ENCODE assay signal across 1 cellular context in the genomic region with DNA sequence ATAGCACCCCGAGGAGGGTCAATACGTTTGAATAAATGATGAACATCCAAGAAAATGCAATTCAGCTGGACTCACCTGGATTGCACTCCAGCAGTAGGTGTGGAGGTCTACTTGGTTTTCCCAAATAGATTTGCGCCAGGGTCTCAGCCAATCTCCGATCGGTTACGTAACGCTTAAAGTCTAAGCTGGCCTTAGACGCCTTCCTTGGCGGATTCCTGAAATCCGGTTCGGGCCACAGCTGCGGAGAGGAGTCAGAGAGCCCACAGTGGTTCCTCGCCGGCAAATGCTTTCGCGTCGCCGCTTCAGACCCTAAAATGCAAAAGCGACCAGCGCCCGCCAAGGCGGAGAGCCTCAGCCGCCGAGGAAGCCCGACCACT.
A peak's percentile ranks its signal among the peaks of the same experiment; 100 is the strongest.
TF ChIP-seq lines count a peak whose summit lies in the region.

No MANE protein-coding gene starts in this region.

TF ChIP-seq in K562, 482 proteins besides CTCF, POLR2A, EP300 and RAD21 (continued from another document):
- TF ChIP-seq, protein P1, sequence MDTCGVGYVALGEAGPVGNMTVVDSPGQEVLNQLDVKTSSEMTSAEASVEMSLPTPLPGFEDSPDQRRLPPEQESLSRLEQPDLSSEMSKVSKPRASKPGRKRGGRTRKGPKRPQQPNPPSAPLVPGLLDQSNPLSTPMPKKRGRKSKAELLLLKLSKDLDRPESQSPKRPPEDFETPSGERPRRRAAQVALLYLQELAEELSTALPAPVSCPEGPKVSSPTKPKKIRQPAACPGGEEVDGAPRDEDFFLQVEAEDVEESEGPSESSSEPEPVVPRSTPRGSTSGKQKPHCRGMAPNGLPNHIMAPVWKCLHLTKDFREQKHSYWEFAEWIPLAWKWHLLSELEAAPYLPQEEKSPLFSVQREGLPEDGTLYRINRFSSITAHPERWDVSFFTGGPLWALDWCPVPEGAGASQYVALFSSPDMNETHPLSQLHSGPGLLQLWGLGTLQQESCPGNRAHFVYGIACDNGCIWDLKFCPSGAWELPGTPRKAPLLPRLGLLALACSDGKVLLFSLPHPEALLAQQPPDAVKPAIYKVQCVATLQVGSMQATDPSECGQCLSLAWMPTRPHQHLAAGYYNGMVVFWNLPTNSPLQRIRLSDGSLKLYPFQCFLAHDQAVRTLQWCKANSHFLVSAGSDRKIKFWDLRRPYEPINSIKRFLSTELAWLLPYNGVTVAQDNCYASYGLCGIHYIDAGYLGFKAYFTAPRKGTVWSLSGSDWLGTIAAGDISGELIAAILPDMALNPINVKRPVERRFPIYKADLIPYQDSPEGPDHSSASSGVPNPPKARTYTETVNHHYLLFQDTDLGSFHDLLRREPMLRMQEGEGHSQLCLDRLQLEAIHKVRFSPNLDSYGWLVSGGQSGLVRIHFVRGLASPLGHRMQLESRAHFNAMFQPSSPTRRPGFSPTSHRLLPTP (IDR thresholded peaks at IDR 0.05; ENCODE audit: borderline replicate concordance, extremely low read depth, insufficient read length): no peak
- TF ChIP-seq TRIM28 (IDR thresholded peaks at IDR 0.05): no peak; the same call in 1 of the 2 replicates
- TF ChIP-seq ZNF764 (CRISPR knock-in tag; IDR thresholded peaks at IDR 0.05; ENCODE audit: low read depth): no peak
- TF ChIP-seq, protein P2, sequence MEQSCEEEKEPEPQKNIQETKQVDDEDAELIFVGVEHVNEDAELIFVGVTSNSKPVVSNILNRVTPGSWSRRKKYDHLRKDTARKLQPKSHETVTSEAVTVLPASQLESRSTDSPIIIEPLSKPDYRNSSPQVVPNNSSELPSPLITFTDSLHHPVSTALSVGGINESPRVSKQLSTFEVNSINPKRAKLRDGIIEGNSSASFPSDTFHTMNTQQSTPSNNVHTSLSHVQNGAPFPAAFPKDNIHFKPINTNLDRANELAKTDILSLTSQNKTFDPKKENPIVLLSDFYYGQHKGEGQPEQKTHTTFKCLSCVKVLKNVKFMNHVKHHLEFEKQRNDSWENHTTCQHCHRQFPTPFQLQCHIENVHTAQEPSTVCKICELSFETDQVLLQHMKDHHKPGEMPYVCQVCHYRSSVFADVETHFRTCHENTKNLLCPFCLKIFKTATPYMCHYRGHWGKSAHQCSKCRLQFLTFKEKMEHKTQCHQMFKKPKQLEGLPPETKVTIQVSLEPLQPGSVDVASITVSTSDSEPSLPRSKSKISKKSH (CRISPR knock-in tag; IDR thresholded peaks at IDR 0.05): no peak
- no peak for TF ChIP-seq ZNF644 (tag; IDR thresholded peaks at IDR 0.05; ENCODE audit: low read depth)
- TF ChIP-seq ADNP (tag; IDR thresholded peaks at IDR 0.05): no peak
- no peak for TF ChIP-seq MYC (IDR thresholded peaks at IDR 0.05; ENCODE audit: low read depth, low read length)
- TF ChIP-seq MYC (CRISPR knock-in tag; IDR thresholded peaks at IDR 0.05; ENCODE audit: borderline replicate concordance, low read depth): peak; percentile 54; the same call in 1 of the 2 replicates
- TF ChIP-seq ETV6 (IDR thresholded peaks at IDR 0.05; ENCODE audit: borderline replicate concordance in 1 of 2, low read depth in 2 of 2, low read length in 1 of 2): no peak
- no peak for TF ChIP-seq ETV6 (CRISPR knock-in tag; IDR thresholded peaks at IDR 0.05; ENCODE audit: borderline replicate concordance)
- no peak for TF ChIP-seq ZBED1 (IDR thresholded peaks at IDR 0.05)
- TF ChIP-seq, protein P3, sequence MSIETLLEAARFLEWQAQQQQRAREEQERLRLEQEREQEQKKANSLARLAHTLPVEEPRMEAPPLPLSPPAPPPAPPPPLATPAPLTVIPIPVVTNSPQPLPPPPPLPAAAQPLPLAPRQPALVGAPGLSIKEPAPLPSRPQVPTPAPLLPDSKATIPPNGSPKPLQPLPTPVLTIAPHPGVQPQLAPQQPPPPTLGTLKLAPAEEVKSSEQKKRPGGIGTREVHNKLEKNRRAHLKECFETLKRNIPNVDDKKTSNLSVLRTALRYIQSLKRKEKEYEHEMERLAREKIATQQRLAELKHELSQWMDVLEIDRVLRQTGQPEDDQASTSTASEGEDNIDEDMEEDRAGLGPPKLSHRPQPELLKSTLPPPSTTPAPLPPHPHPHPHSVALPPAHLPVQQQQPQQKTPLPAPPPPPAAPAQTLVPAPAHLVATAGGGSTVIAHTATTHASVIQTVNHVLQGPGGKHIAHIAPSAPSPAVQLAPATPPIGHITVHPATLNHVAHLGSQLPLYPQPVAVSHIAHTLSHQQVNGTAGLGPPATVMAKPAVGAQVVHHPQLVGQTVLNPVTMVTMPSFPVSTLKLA (conservative IDR thresholded peaks at IDR 0.05): no peak
- TF ChIP-seq RBM22 (IDR thresholded peaks at IDR 0.05; ENCODE audit: low read depth, low read length, poor library complexity, severe bottlenecking): no peak
- TF ChIP-seq ZNF583 (CRISPR knock-in tag; IDR thresholded peaks at IDR 0.05): 0 out of 2 replicates have a peak, but pooled peaks have one; percentile 56
- no peak for TF ChIP-seq ZBTB17 (CRISPR knock-in tag; IDR thresholded peaks at IDR 0.05)
- TF ChIP-seq CREB1 (IDR thresholded peaks at IDR 0.05): no peak
- TF ChIP-seq CREB1 (CRISPR knock-in tag; IDR thresholded peaks at IDR 0.05): no peak
- TF ChIP-seq TEAD1 (CRISPR knock-in tag; IDR thresholded peaks at IDR 0.05): no peak
- TF ChIP-seq SAFB (IDR thresholded peaks at IDR 0.05; ENCODE audit: borderline replicate concordance, low read depth, low read length): no peak
- no peak for TF ChIP-seq ZNF324 (CRISPR knock-in tag; IDR thresholded peaks at IDR 0.05)
- no peak for TF ChIP-seq MTF1 (CRISPR knock-in tag; IDR thresholded peaks at IDR 0.05; ENCODE audit: borderline replicate concordance)
- no peak for TF ChIP-seq TAL1 (IDR thresholded peaks at IDR 0.05)
- TF ChIP-seq, protein P4, sequence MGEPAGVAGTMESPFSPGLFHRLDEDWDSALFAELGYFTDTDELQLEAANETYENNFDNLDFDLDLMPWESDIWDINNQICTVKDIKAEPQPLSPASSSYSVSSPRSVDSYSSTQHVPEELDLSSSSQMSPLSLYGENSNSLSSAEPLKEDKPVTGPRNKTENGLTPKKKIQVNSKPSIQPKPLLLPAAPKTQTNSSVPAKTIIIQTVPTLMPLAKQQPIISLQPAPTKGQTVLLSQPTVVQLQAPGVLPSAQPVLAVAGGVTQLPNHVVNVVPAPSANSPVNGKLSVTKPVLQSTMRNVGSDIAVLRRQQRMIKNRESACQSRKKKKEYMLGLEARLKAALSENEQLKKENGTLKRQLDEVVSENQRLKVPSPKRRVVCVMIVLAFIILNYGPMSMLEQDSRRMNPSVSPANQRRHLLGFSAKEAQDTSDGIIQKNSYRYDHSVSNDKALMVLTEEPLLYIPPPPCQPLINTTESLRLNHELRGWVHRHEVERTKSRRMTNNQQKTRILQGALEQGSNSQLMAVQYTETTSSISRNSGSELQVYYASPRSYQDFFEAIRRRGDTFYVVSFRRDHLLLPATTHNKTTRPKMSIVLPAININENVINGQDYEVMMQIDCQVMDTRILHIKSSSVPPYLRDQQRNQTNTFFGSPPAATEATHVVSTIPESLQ (CRISPR knock-in tag; IDR thresholded peaks at IDR 0.05): no peak
- no peak for TF ChIP-seq POLR2AphosphoS5 (IDR thresholded peaks at IDR 0.05; ENCODE audit: control insufficient read depth, insufficient read depth, low read depth, low read length)
- no peak for TF ChIP-seq TEAD2 (tag; IDR thresholded peaks at IDR 0.05)
- no peak for TF ChIP-seq ARID2 (IDR thresholded peaks at IDR 0.05)
- TF ChIP-seq MYNN (IDR thresholded peaks at IDR 0.05): no peak
- no peak for TF ChIP-seq MYNN (CRISPR knock-in tag; IDR thresholded peaks at IDR 0.05)
- TF ChIP-seq U2AF2 (optimal IDR thresholded peaks at IDR 0.05; ENCODE audit: low read depth, low read length): no peak
- TF ChIP-seq, protein P5, sequence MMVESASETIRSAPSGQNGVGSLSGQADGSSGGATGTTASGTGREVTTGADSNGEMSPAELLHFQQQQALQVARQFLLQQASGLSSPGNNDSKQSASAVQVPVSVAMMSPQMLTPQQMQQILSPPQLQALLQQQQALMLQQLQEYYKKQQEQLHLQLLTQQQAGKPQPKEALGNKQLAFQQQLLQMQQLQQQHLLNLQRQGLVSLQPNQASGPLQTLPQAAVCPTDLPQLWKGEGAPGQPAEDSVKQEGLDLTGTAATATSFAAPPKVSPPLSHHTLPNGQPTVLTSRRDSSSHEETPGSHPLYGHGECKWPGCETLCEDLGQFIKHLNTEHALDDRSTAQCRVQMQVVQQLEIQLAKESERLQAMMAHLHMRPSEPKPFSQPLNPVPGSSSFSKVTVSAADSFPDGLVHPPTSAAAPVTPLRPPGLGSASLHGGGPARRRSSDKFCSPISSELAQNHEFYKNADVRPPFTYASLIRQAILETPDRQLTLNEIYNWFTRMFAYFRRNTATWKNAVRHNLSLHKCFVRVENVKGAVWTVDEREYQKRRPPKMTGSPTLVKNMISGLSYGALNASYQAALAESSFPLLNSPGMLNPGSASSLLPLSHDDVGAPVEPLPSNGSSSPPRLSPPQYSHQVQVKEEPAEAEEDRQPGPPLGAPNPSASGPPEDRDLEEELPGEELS (CRISPR knock-in tag; IDR thresholded peaks at IDR 0.05; ENCODE audit: borderline replicate concordance): peak; percentile 74; the same call in 1 of the 2 replicates
- no peak for TF ChIP-seq PHB (CRISPR knock-in tag; IDR thresholded peaks at IDR 0.05)
- TF ChIP-seq, protein P6, sequence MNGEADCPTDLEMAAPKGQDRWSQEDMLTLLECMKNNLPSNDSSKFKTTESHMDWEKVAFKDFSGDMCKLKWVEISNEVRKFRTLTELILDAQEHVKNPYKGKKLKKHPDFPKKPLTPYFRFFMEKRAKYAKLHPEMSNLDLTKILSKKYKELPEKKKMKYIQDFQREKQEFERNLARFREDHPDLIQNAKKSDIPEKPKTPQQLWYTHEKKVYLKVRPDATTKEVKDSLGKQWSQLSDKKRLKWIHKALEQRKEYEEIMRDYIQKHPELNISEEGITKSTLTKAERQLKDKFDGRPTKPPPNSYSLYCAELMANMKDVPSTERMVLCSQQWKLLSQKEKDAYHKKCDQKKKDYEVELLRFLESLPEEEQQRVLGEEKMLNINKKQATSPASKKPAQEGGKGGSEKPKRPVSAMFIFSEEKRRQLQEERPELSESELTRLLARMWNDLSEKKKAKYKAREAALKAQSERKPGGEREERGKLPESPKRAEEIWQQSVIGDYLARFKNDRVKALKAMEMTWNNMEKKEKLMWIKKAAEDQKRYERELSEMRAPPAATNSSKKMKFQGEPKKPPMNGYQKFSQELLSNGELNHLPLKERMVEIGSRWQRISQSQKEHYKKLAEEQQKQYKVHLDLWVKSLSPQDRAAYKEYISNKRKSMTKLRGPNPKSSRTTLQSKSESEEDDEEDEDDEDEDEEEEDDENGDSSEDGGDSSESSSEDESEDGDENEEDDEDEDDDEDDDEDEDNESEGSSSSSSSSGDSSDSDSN (IDR thresholded peaks at IDR 0.05; ENCODE audit: borderline replicate concordance in 1 of 2, low read depth in 2 of 2, low read length in 2 of 2): no peak
- TF ChIP-seq ZBTB8A (IDR thresholded peaks at IDR 0.05; ENCODE audit: partially characterized antibody): no peak
- no peak for TF ChIP-seq KDM5B (IDR thresholded peaks at IDR 0.05; ENCODE audit: insufficient replicate concordance, low read depth, low read length)
- no peak for TF ChIP-seq FOXA1 (IDR thresholded peaks at IDR 0.05; ENCODE audit: borderline replicate concordance)
- TF ChIP-seq, protein P7, sequence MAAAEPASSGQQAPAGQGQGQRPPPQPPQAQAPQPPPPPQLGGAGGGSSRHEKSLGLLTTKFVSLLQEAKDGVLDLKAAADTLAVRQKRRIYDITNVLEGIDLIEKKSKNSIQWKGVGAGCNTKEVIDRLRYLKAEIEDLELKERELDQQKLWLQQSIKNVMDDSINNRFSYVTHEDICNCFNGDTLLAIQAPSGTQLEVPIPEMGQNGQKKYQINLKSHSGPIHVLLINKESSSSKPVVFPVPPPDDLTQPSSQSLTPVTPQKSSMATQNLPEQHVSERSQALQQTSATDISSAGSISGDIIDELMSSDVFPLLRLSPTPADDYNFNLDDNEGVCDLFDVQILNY (CRISPR knock-in tag; IDR thresholded peaks at IDR 0.05): no peak; the same call in 1 of the 2 replicates
- TF ChIP-seq ZNF134 (CRISPR knock-in tag; conservative IDR thresholded peaks at IDR 0.05): no peak
- TF ChIP-seq ZBTB7A (IDR thresholded peaks at IDR 0.05; ENCODE audit: borderline replicate concordance, control insufficient read depth, low read depth, low read length): no peak
- no peak for TF ChIP-seq ZNF143 (CRISPR knock-in tag; IDR thresholded peaks at IDR 0.05)
- no peak for TF ChIP-seq TCF7 (IDR thresholded peaks at IDR 0.05; ENCODE audit: borderline replicate concordance)
- TF ChIP-seq, protein P8, sequence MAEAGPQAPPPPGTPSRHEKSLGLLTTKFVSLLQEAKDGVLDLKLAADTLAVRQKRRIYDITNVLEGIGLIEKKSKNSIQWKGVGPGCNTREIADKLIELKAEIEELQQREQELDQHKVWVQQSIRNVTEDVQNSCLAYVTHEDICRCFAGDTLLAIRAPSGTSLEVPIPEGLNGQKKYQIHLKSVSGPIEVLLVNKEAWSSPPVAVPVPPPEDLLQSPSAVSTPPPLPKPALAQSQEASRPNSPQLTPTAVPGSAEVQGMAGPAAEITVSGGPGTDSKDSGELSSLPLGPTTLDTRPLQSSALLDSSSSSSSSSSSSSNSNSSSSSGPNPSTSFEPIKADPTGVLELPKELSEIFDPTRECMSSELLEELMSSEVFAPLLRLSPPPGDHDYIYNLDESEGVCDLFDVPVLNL (CRISPR knock-in tag; IDR thresholded peaks at IDR 0.05; ENCODE audit: low read depth): no peak
- TF ChIP-seq, protein P9, sequence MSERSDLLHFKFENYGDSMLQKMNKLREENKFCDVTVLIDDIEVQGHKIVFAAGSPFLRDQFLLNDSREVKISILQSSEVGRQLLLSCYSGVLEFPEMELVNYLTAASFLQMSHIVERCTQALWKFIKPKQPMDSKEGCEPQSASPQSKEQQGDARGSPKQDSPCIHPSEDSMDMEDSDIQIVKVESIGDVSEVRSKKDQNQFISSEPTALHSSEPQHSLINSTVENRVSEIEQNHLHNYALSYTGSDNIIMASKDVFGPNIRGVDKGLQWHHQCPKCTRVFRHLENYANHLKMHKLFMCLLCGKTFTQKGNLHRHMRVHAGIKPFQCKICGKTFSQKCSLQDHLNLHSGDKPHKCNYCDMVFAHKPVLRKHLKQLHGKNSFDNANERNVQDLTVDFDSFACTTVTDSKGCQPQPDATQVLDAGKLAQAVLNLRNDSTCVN (CRISPR knock-in tag; IDR thresholded peaks at IDR 0.05): no peak
